2 cellular contexts compared by ENCODE assay signal in genomic region chr16:60180609-60181008, GRCh38.
TF ChIP-seq lines count a peak whose summit lies in the region.

No MANE protein-coding gene starts in this region.

TF ChIP-seq in HepG2, 621 proteins besides CTCF, POLR2A, EP300 and RAD21 (continued from another document):
- peak; percentile 19; the same call in 1 of the 2 replicates for TF ChIP-seq FOXA1 (IDR thresholded peaks at IDR 0.05)
- no peak for TF ChIP-seq FOXA1 (CRISPR knock-in tag; IDR thresholded peaks at IDR 0.05)
- TF ChIP-seq SOX6 (IDR thresholded peaks at IDR 0.05): peak; percentile 34; the same call in 1 of the 2 replicates
- no peak for TF ChIP-seq SOX6 (CRISPR knock-in tag; IDR thresholded peaks at IDR 0.05)
- TF ChIP-seq ZNF772 (CRISPR knock-in tag; IDR thresholded peaks at IDR 0.05): no peak
- TF ChIP-seq ATM (IDR thresholded peaks at IDR 0.05; ENCODE audit: borderline replicate concordance): 0 out of 2 replicates have a peak, but pooled peaks have one; percentile 68

TF ChIP-seq in WTC11, 78 proteins besides CTCF, POLR2A, EP300 and RAD21 (continued from another document):
- peak; percentile 91; the same call in 1 of the 2 replicates for TF ChIP-seq ZNF512 (CRISPR knock-in tag; IDR thresholded peaks at IDR 0.05; ENCODE audit: borderline replicate concordance)
